In the genomic region with DNA sequence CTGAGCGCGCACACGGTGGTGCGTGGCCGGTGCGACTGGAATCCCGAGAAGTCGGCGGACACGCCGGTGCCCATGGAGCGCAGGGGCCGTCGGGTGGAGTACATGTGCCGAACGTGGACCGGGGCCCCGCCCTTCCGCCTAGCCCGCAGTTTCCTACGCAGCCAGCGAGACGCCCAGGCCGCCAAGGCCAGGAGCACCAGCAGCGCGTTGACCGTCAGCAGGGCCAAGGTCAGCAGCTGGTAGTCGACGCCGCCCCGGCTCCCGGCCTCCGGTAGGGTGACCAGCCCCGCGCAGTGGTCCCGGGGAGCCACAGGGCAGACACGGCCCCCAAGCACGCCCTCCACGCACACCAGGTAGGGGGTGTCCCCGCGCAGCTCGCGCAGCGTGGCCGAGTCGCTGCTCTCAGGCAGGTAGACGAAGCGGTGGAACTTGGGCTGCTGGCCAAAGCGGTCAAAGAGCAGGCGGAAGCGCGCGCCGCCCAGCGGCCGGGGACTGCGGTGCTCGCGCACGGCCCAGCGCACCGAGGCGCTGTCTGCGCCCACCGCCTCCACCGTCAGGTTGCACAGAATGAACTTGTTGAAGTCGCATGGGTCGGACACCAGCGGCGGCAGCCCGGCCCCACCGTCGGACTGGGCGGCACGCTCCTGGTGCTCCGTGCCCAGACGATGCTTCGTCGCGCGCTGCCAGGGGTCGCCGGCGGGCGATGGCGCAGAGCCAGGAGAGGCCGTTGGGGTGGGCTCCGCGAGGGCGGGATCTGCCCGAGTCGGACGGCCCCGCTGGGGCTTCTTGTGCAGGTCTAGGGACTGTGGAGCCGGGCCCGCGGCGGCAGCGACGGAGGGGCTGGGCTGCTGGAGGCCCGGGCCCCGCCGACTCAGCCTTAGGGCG, we compare ENCODE assay signal across 8 cellular contexts. TPM values are rescaled to one million over a fixed set of nuclear protein-coding genes. Genes with fewer than 3 reads are reported as not detected.
DNase-seq lines count a peak whose midpoint lies in the region; ATAC-seq and TF ChIP-seq lines count a peak whose summit lies in the region.

No MANE protein-coding gene starts in this region.

- peak overlapping the region in 2 of 5 donors; percentile 58 to 68 for H3K27ac ChIP-seq in adrenal gland
- no peak overlapping the region for H3K27ac ChIP-seq in right cardiac atrium (ENCODE audit: low read length)
- H3K27ac ChIP-seq in trophoblast cell (ENCODE audit: low read depth, low read length): peak overlapping the region; percentile 42

- DNase-seq in GM10248 (ENCODE audit: extremely low spot score) (peak; percentile 48), NCI-H1436 (lab: John Stamatoyannopoulos, UW) (peak; percentile 66), adrenal gland (peak; percentile 44 to 87 (median 69)), right cardiac atrium (peak; percentile 79 to 93 (median 91)), trophoblast cell (peak; percentile 83 to 88)
- DNase-seq in activated T-helper 1 cell treated with anti-CD3 and anti-CD28 coated beads, Interleukin-12 subunit alpha, Interleukin-12 subunit beta, Interleukin-2, Interleukin-4 antibody, amounts not matched to agents 30 ng/mL and 10 ng/mL and 1 ng/mL, durations not matched to agents 14 hours and 24 hours and 36 hours (ENCODE audit: low spot score): no peak

- 0 to 3% (median 1%) methylated on average over 1 to 104 of the region's 104 CpGs for WGBS in adrenal gland, 4 donors
- WGBS in right cardiac atrium: 5% methylated on average over 104 of the region's 104 CpGs
- no CpG with 5 or more reads among the region's 104 CpGs for WGBS in trophoblast cell (ENCODE audit: extremely low coverage, insufficient coverage, insufficient read length)

- CTCF ChIA-PET in GM10248 (lab: Yijun Ruan, JAX): interaction anchor here (1.2 to 1.7 kb wide), 9 partner anchors 8 to 150 kb away, joined by 3 to 7 read pairs (median 5); no protein-coding TSS in a partner anchor

- ATAC-seq in right cardiac atrium (peak; percentile 63 to 68), HG03469 (IDR thresholded peaks at IDR 0.05; ENCODE audit: unreplicated experiment) (no peak), HG03457 (IDR thresholded peaks at IDR 0.05; ENCODE audit: unreplicated experiment) (no peak)

- peaks cover 53% of the 10 kb centered on the region for H3K27me3 Mint-ChIP-seq in activated T-helper 1 cell treated with anti-CD3 and anti-CD28 coated beads, Interleukin-12 subunit alpha, Interleukin-12 subunit beta, Interleukin-2, Interleukin-4 antibody, amounts not matched to agents 30 ng/mL and 10 ng/mL and 1 ng/mL, durations not matched to agents 14 hours and 24 hours and 36 hours (ENCODE audit: insufficient read depth)

- peak overlapping the region; percentile 30 for H3K4ac ChIP-seq in trophoblast cell (ENCODE audit: low read depth, low read length)

- H4K12ac ChIP-seq in trophoblast cell (ENCODE audit: low read depth, low read length): peak overlapping the region; percentile 34

- H3K9me3 ChIP-seq in adrenal gland (replicated peaks in 1 of 3): no peaks in the 10 kb centered on the region
- no peaks in the 10 kb centered on the region for H3K9me3 ChIP-seq in right cardiac atrium (ENCODE audit: control insufficient read depth, low read length)
- peaks cover 5% of the 10 kb centered on the region for H3K9me3 ChIP-seq in trophoblast cell (ENCODE audit: insufficient read depth, low read depth, low read length)

- POLR2A ChIA-PET in GM10248 (lab: Yijun Ruan, JAX): no interaction called here

- H2BK120ac ChIP-seq in trophoblast cell (ENCODE audit: insufficient read depth, low read length, poor library complexity): peak overlapping the region; percentile 28

- H3K4me1 Mint-ChIP-seq in activated T-helper 1 cell treated with anti-CD3 and anti-CD28 coated beads, Interleukin-12 subunit alpha, Interleukin-12 subunit beta, Interleukin-2, Interleukin-4 antibody, amounts not matched to agents 30 ng/mL and 10 ng/mL and 1 ng/mL, durations not matched to agents 14 hours and 24 hours and 36 hours (ENCODE audit: low read depth): no peaks in the 10 kb centered on the region

- H3K9ac ChIP-seq in trophoblast cell (ENCODE audit: low read length): peak overlapping the region; percentile 62

- H3K36me3 ChIP-seq in adrenal gland (replicated peaks in 1 of 2): no peaks in the 10 kb centered on the region
- no peaks in the 10 kb centered on the region for H3K36me3 ChIP-seq in trophoblast cell (ENCODE audit: control insufficient read depth in 1 of 2, insufficient read depth in 2 of 2, low read length in 2 of 2)

- peaks cover 27% of the 10 kb centered on the region for H3K79me1 ChIP-seq in trophoblast cell (ENCODE audit: low read length)

- no peak for TF ChIP-seq POLR2A in adrenal gland (IDR thresholded peaks at IDR 0.05)

- H3K18ac ChIP-seq in trophoblast cell (ENCODE audit: low read length): peak overlapping the region; percentile 77

- TF ChIP-seq CTCF in GM10248 (IDR thresholded peaks at IDR 0.05; ENCODE audit: control extremely low read depth, extremely low read depth, low read depth, missing control alignments) (peak; percentile 32), adrenal gland (IDR thresholded peaks at IDR 0.05) (peak; percentile 14 to 78 (median 50))

- no peak overlapping the region for H3K4me3 Mint-ChIP-seq in activated T-helper 1 cell treated with anti-CD3 and anti-CD28 coated beads, Interleukin-12 subunit alpha, Interleukin-12 subunit beta, Interleukin-2, Interleukin-4 antibody, amounts not matched to agents 30 ng/mL and 10 ng/mL and 1 ng/mL, durations not matched to agents 14 hours and 24 hours and 36 hours

- no peaks in the 10 kb centered on the region for H3K36me3 Mint-ChIP-seq in activated T-helper 1 cell treated with anti-CD3 and anti-CD28 coated beads, Interleukin-12 subunit alpha, Interleukin-12 subunit beta, Interleukin-2, Interleukin-4 antibody, amounts not matched to agents 30 ng/mL and 10 ng/mL and 1 ng/mL, durations not matched to agents 14 hours and 24 hours and 36 hours (ENCODE audit: low read depth)

- no peak overlapping the region for H3K27ac Mint-ChIP-seq in activated T-helper 1 cell treated with anti-CD3 and anti-CD28 coated beads, Interleukin-12 subunit alpha, Interleukin-12 subunit beta, Interleukin-2, Interleukin-4 antibody, amounts not matched to agents 30 ng/mL and 10 ng/mL and 1 ng/mL, durations not matched to agents 14 hours and 24 hours and 36 hours

- H3K79me2 ChIP-seq in trophoblast cell (ENCODE audit: control insufficient read depth, insufficient read depth, low read length, poor library complexity): peaks cover 23% of the 10 kb centered on the region

- no peak overlapping the region for H3K23ac ChIP-seq in trophoblast cell (ENCODE audit: low read length)

- H3K27me3 ChIP-seq in adrenal gland (peaks cover 36% of the 10 kb centered on the region), right cardiac atrium (ENCODE audit: control insufficient read depth, insufficient read depth) (no peaks in the 10 kb centered on the region), trophoblast cell (ENCODE audit: insufficient read depth, low read length) (no peaks in the 10 kb centered on the region)

- peak overlapping the region; percentile 58 for H4K8ac ChIP-seq in trophoblast cell (ENCODE audit: low read depth, low read length)

- intact Hi-C loops in adrenal gland (cut with DNase I): loop anchor here in 1 of 2 donors (5.0 kb wide), 1 partner anchor 146 kb away; no protein-coding TSS in a partner anchor
- intact Hi-C loops in right cardiac atrium (cut with DNase I): loop anchor here in 2 of 4 donors (2.0 to 10.0 kb wide), 4 partner anchors 29 to 149 kb away; no protein-coding TSS in a partner anchor
- intact Hi-C loops in activated T-helper 1 cell treated with anti-CD3 and anti-CD28 coated beads, Interleukin-12 subunit alpha, Interleukin-12 subunit beta, Interleukin-2, Interleukin-4 antibody, amounts not matched to agents 30 ng/mL and 10 ng/mL and 1 ng/mL, durations not matched to agents 14 hours and 24 hours and 36 hours (cut with micrococcal nuclease): loop anchor here (1.0 to 10.0 kb wide), 5 partner anchors 34 to 1751 kb away; partner anchors contain the start of gene HOXA13

- peak overlapping the region; percentile 92 for H3K4me2 ChIP-seq in trophoblast cell (ENCODE audit: low read length)

- peak overlapping the region; percentile 77 for H4K91ac ChIP-seq in trophoblast cell (ENCODE audit: low read depth, low read length)

- no peaks in the 10 kb centered on the region for H3K9me3 Mint-ChIP-seq in activated T-helper 1 cell treated with anti-CD3 and anti-CD28 coated beads, Interleukin-12 subunit alpha, Interleukin-12 subunit beta, Interleukin-2, Interleukin-4 antibody, amounts not matched to agents 30 ng/mL and 10 ng/mL and 1 ng/mL, durations not matched to agents 14 hours and 24 hours and 36 hours

- peak overlapping the region; percentile 12 for H2BK12ac ChIP-seq in trophoblast cell (ENCODE audit: low read length)

- peak overlapping the region; percentile 6 for H2AK5ac ChIP-seq in trophoblast cell (ENCODE audit: low read length)

- H3K4me3 ChIP-seq in adrenal gland: peak overlapping the region in 2 of 4 donors; percentile 36 to 58
- peak overlapping the region; percentile 30 for H3K4me3 ChIP-seq in right cardiac atrium (ENCODE audit: low read length)
- peak overlapping the region; percentile 83 for H3K4me3 ChIP-seq in trophoblast cell (ENCODE audit: low read depth, low read length)

- H2AFZ ChIP-seq in trophoblast cell (ENCODE audit: insufficient read depth, low read length, poor library complexity): peak overlapping the region; percentile 57

- peak overlapping the region; percentile 23 for H2BK5ac ChIP-seq in trophoblast cell (ENCODE audit: low read depth, low read length, poor library complexity)

- peak overlapping the region; percentile 38 for H3K14ac ChIP-seq in trophoblast cell (ENCODE audit: low read length)

- H3K4me1 ChIP-seq in adrenal gland (replicated peaks in 1 of 2): peaks cover 6 to 32% of the 10 kb centered on the region in 2 donors
- peaks cover 6% of the 10 kb centered on the region for H3K4me1 ChIP-seq in right cardiac atrium (ENCODE audit: control insufficient read depth, insufficient read depth, low read length)
- peaks cover 20 to 28% of the 10 kb centered on the region in 2 experiments for H3K4me1 ChIP-seq in trophoblast cell (ENCODE audit: control insufficient read depth in 1 of 2, insufficient read depth in 2 of 2, low read length in 2 of 2)

RNA-seq across cellular contexts. Expression of gene TRIL, which starts 2.2 kb away (rescaled TPM):
- total RNA-seq in adrenal gland: 10 to 100 TPM in 2 of 8 donors, 1 to 10 TPM in 6; 3.4 to 17.1 (median 8.4) TPM
- 1 to 10 TPM; 1.3 to 2.5 (median 1.6) TPM for polyA plus RNA-seq in adrenal gland
- total RNA-seq in right cardiac atrium: 1 to 10 TPM; 1.3 to 2.9 (median 2.5) TPM
- polyA plus RNA-seq in right cardiac atrium: 0.84 TPM
- polyA plus RNA-seq in trophoblast cell (2013): 24.9 and 29.2 TPM in 2 replicates
- 0.39 and 0.41 TPM in 2 replicates for total RNA-seq in activated T-helper 1 cell treated with anti-CD3 and anti-CD28 coated beads, Interleukin-12 subunit alpha, Interleukin-12 subunit beta, Interleukin-2, Interleukin-4 antibody, amounts not matched to agents 30 ng/mL and 10 ng/mL and 1 ng/mL, durations not matched to agents 14 hours and 24 hours and 36 hours

Comparison
In these comparisons a context has a peak if more than half of its experiments do, and no peak if none do; other contexts are left out.
1. ATAC-seq: peak in right cardiac atrium (2 of 2); none in HG03469 (single experiment) and HG03457 (single experiment).